ENCODE assay signal across 17 cellular contexts in the genomic region with DNA sequence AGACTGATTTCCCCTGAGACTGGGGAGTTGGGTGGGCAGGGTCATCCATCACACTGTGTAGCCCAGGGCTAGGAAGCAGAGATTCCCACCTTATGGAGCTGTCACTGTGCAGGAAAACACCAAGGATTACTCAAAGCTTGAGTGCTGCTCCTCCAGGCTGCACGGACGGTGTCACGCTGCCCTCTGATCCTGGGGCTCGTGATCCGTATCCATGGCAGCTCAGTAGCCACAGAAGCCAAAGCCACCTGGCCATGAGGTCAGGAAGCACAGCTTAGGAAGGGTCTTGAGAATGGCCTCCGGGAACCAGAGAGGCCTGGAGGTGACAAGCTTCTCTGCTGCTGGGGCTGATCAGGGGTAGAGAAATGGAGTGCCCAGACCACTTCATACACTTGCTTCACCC.
"Had no signal": no experiment of that assay in that cellular context is flagged by ENCODE, and none has a peak within 500 bp of the region (broad histone marks: within the 10 kb centered on the region; RNA-seq: fewer than 3 reads in every experiment).

No MANE protein-coding gene starts in this region.

- H3K4me2 ChIP-seq: SK-N-SH had no signal

- H3K9me3 ChIP-seq: SK-N-SH had no signal

- DNase-seq: KBM-7, NCI-H1048, NCI-H1105, NCI-H1417, NCI-H1436 treated with DMSO at 0.1 percent for 48 hours, NCI-H1694, NCI-H187 treated with DMSO at 0.1 percent for 48 hours, NCI-H2029 treated with DMSO at 0.1 percent for 48 hours, NCI-H2171 treated with DMSO at 0.1 percent for 48 hours, NCI-H345, NCI-H446 treated with DMSO at 0.1 percent for 48 hours, NCI-H510A treated with DMSO at 0.1 percent for 48 hours, NCI-H526, SHP77, SK-N-SH had no signal

- H3K27ac ChIP-seq: RWPE1 had no signal

- ATAC-seq: Panc1 had no signal

- H3K9ac ChIP-seq: SK-N-SH had no signal
